In the genomic region with DNA sequence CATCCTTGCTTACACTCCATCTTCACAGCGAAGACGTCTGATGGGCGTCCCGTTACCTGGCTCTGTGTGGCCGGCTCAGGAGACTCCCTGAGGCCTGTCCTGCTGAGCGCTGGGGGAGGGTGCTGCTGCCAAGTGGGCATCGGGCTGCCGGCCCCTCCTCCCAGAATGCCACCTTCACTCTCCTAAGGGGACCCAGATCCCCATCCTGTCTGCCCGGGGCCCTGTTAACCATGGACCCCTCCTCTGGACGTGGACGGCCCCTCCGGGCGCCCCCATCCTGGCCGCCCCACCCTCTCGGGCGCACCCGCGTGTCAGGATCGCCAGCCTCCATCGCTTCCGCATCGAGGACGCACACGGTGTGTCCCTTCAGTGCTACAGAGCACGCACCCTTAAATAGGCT, we compare ENCODE assay signal across 20 cellular contexts. TPM values are rescaled to one million over a fixed set of nuclear protein-coding genes. Genes with fewer than 3 reads are reported as not detected.
DNase-seq lines count a peak whose midpoint lies in the region; ATAC-seq, FAIRE-seq and TF ChIP-seq lines count a peak whose summit lies in the region.
"Had no signal": no experiment of that assay in that cellular context is flagged by ENCODE, and none has a peak within 500 bp of the region (broad histone marks: within the 10 kb centered on the region; RNA-seq: fewer than 3 reads in every experiment).

No MANE protein-coding gene starts in this region.

- TF ChIP-seq POLR2A in K562 (conservative IDR thresholded peaks at IDR 0.05) (no peak), spleen (IDR thresholded peaks at IDR 0.05) (no peak)

- 93% methylated on average over 25 of the region's 25 CpGs for WGBS in right cardiac atrium
- WGBS in K562 (ENCODE audit: insufficient coverage, low coverage, missing lambda C conversion rate): 16% methylated on average over 17 of the region's 25 CpGs
- WGBS in spleen, 5 donors: 91 to 97% (median 94%) methylated on average over 25 of the region's 25 CpGs

- TF ChIP-seq CTCF in K562 (IDR thresholded peaks at IDR 0.05 in 2 of 3, conservative IDR thresholded peaks at IDR 0.05 in 1 of 3; ENCODE audit: insufficient read depth in 2 of 3, low read depth in 1 of 3, low read length in 3 of 3): no peak
- TF ChIP-seq CTCF in mucosa of descending colon (IDR thresholded peaks at IDR 0.05): no peak
- no peak for TF ChIP-seq CTCF in spleen (IDR thresholded peaks at IDR 0.05 in 8 of 11, conservative IDR thresholded peaks at IDR 0.05 in 3 of 11)

- no peaks in the 10 kb centered on the region for H3K36me3 ChIP-seq in K562 (ENCODE audit: control insufficient read depth, insufficient read depth, low read length)
- H3K36me3 ChIP-seq in mucosa of descending colon (ENCODE audit: low read depth): no peaks in the 10 kb centered on the region
- no peaks in the 10 kb centered on the region for H3K36me3 ChIP-seq in spleen
- H3K36me3 ChIP-seq: BLaER1 had no signal

- 0 out of 2 replicates have a peak overlapping the region, but pooled peaks have one; percentile 24 for H2AFZ ChIP-seq in K562 (ENCODE audit: low read depth, low read length)
- H2AFZ ChIP-seq: GM23248 had no signal

- CTCF ChIA-PET in K562 (lab: Yijun Ruan, JAX; ENCODE audit: low intra/inter-chr PET ratio): interaction anchor here (0.7 kb wide), 1 partner anchor 20 kb away, joined by 3 read pairs; no protein-coding TSS in a partner anchor

- no peak for TF ChIP-seq EP300 in K562 (IDR thresholded peaks at IDR 0.05; ENCODE audit: low read length)

- DNase-seq in Right ventricle myocardium superior (peak; percentile 22), right cardiac atrium (no peak), K562 (ENCODE audit: extremely low read depth in 1 of 4, low spot score in 3 of 4) (no peak), mucosa of descending colon (peak in 2 of 3 donors; percentile 31 to 34), spleen (peak; percentile 40), NCI-H1105 treated with DMSO at 0.1 percent for 48 hours (lab: John Stamatoyannopoulos, UW) (no peak), NCI-H748 treated with DMSO at 0.1 percent for 48 hours (lab: John Stamatoyannopoulos, UW) (no peak), EL (no peak)
- DNase-seq: 8988T; AML-193; Caco-2; CD8-positive, alpha-beta memory T cell; GM23248 had no signal

- H3K9ac ChIP-seq in K562 (ENCODE audit: insufficient read depth in 1 of 2, low read depth in 2 of 2, low read length in 2 of 2): peak overlapping the region in 1 of 2 experiments; percentile 15; a peak in 1 of 4 replicates
- H3K9ac ChIP-seq: BLaER1, GM23248 had no signal

- TF ChIP-seq RAD21 in K562 (CRISPR knock-in tag; conservative IDR thresholded peaks at IDR 0.05 in 1 of 2, IDR thresholded peaks at IDR 0.05 in 1 of 2): no peak

- no peaks in the 10 kb centered on the region for H3K4me1 ChIP-seq in right cardiac atrium (ENCODE audit: control insufficient read depth, insufficient read depth, low read length)
- H3K4me1 ChIP-seq in K562 (replicated peaks in 1 of 2; ENCODE audit: control insufficient read depth in 2 of 2, insufficient read depth in 2 of 2, low read length in 2 of 2): peaks cover 0 to 5% of the 10 kb centered on the region in 2 experiments; a peak in 1 of 5 replicates
- no peaks in the 10 kb centered on the region for H3K4me1 ChIP-seq in mucosa of descending colon (ENCODE audit: low read depth)
- no peaks in the 10 kb centered on the region for H3K4me1 ChIP-seq in spleen
- H3K4me1 ChIP-seq: BLaER1 had no signal

- FAIRE-seq in K562 (lab: Jason Lieb, UNC): no peak
- FAIRE-seq: GM12878, GM18507, H54 had no signal

- H3K79me2 ChIP-seq in K562 (ENCODE audit: control insufficient read depth, insufficient read depth, low read length): no peaks in the 10 kb centered on the region

- no TSS peak for BruUV-seq in K562 (replicated peaks; lab: Mats Ljungman, UMichigan)

- H3K27ac ChIP-seq in right cardiac atrium (ENCODE audit: low read length) (no peak overlapping the region), K562 (ENCODE audit: extremely low read depth, low read depth, low read length) (no peak overlapping the region), spleen (no peak overlapping the region)
- H3K27ac ChIP-seq: BLaER1, GM23248, HL-60 had no signal

- POLR2A ChIA-PET in K562 (lab: Yijun Ruan, JAX): no interaction called here

- H3K4me3 ChIP-seq in right cardiac atrium (ENCODE audit: low read length): no peak overlapping the region
- H3K4me3 ChIP-seq in K562: no peak overlapping the region
- H3K4me3 ChIP-seq in mucosa of descending colon: no peak overlapping the region
- H3K4me3 ChIP-seq in spleen: no peak overlapping the region
- H3K4me3 ChIP-seq: BLaER1, GM12878, GM23248 had no signal

- no peaks in the 10 kb centered on the region for H4K20me1 ChIP-seq in K562 (replicated peaks; ENCODE audit: control insufficient read depth, insufficient read depth, low read length)
- H4K20me1 ChIP-seq: BLaER1 had no signal

- intact Hi-C loops in Right ventricle myocardium superior (cut with DNase I): no loop called here
- intact Hi-C loops in right cardiac atrium (cut with DNase I): no loop called here
- intact Hi-C loops in K562 (cut with micrococcal nuclease): no loop called here
- intact Hi-C loops in mucosa of descending colon (cut with DNase I, micrococcal nuclease): no loop called here
- intact Hi-C loops in spleen (cut with DNase I; ENCODE audit: low total_unique reads): no loop called here

- no peaks in the 10 kb centered on the region for H3K9me3 ChIP-seq in right cardiac atrium (ENCODE audit: control insufficient read depth, low read length)
- no peaks in the 10 kb centered on the region; the same call in 1 of the 2 replicates for H3K9me3 ChIP-seq in K562 (replicated peaks; ENCODE audit: control insufficient read depth, insufficient read depth, low read depth, low read length)
- H3K9me3 ChIP-seq in mucosa of descending colon: no peaks in the 10 kb centered on the region
- H3K9me3 ChIP-seq in spleen: peaks cover 0 to 4% (median 0%) of the 10 kb centered on the region in 8 donors
- H3K9me3 ChIP-seq: Caco-2 had no signal

- no peak for ATAC-seq in Right ventricle myocardium superior (ENCODE audit: poor library complexity)
- no peak for ATAC-seq in right cardiac atrium
- ATAC-seq in K562: peak; percentile 36; the same call in 2 of the 3 replicates
- no peak for ATAC-seq in mucosa of descending colon
- ATAC-seq: GM12878 had no signal

- H3K27me3 ChIP-seq in right cardiac atrium (ENCODE audit: control insufficient read depth, insufficient read depth) (no peaks in the 10 kb centered on the region), K562 (ENCODE audit: control insufficient read depth in 2 of 2, insufficient read depth in 2 of 2, low read length in 2 of 2) (peaks cover 38 to 53% of the 10 kb centered on the region in 2 experiments), spleen (replicated peaks in 1 of 7) (peaks cover 0 to 57% (median 0%) of the 10 kb centered on the region in 7 donors)
- H3K27me3 ChIP-seq: BLaER1 had no signal

- in situ Hi-C loops in K562 (cut with MboI): no loop called here

- H3K9me1 ChIP-seq in K562 (ENCODE audit: control insufficient read depth, insufficient read depth, low read length): no peaks in the 10 kb centered on the region

- peak overlapping the region; percentile 52 for H3K4me2 ChIP-seq in K562 (ENCODE audit: insufficient read depth, low read length)
- H3K4me2 ChIP-seq: BLaER1 had no signal

TF ChIP-seq in K562, 482 proteins besides CTCF, POLR2A, EP300 and RAD21:
- 0 out of 2 replicates have a peak, but pooled peaks have one; percentile 25 for TF ChIP-seq L3MBTL2 (IDR thresholded peaks at IDR 0.05)
- TF ChIP-seq ZNF79 (CRISPR knock-in tag; IDR thresholded peaks at IDR 0.05; ENCODE audit: low read depth): no peak

RNA-seq across cellular contexts. Expression of gene FOXL3, which starts 7.3 kb away (rescaled TPM):
- total RNA-seq in Right ventricle myocardium superior (not detected), right cardiac atrium (not detected), K562 (2014; rRNA removed) (not detected in 2 replicates), K562 (2014; rRNA removed; fragmentation: Illumina TruSeq; extraction: Trizol) (not detected in 2 replicates), K562 (2015; rRNA removed; fragmentation: Illumina TruSeq; extraction: Trizol) (not detected in 2 replicates), K562 (2021) (not detected in 2 replicates), mucosa of descending colon (under 1 TPM in 1 of 3 donors, not detected in 2; 0.43 TPM), spleen (not detected)
- polyA plus RNA-seq in right cardiac atrium (not detected), K562 (2011; rRNA removed) (not detected in 2 replicates), K562 (2014; fragmentation: Illumina TruSeq; extraction: Trizol) (not detected in 2 replicates), K562 (2014; fragmentation: Nextera tagmentation; extraction: Ambion mirVana) (not detected), K562 (2014; rRNA removed) (not detected in 2 replicates), spleen (not detected)
- total RNA-seq in K562 (2011; cell fraction: chromatin; rRNA removed; ENCODE audit: low replicate concordance): not detected in 2 replicates
- total RNA-seq in K562 (2011; cell fraction: nucleolus; rRNA removed): not detected in 2 replicates
- total RNA-seq in K562 (2011; cell fraction: nucleoplasm; rRNA removed): not detected in 2 replicates
- polyA plus RNA-seq in K562 (2011; cell fraction: cytosol; rRNA removed): not detected in 2 replicates
- polyA plus RNA-seq in K562 (2011; cell fraction: nucleus; rRNA removed): not detected in 2 replicates
- polyA plus RNA-seq in K562 (2012): not detected in 2 replicates
- not detected in 2 replicates for polyA minus RNA-seq in K562 (2011; rRNA and poly(A)+ RNA removed)
- not detected in 2 replicates for polyA minus RNA-seq in K562 (2011; cell fraction: cytosol; rRNA and poly(A)+ RNA removed)
- polyA minus RNA-seq in K562 (2011; cell fraction: nucleus; rRNA and poly(A)+ RNA removed): not detected in 2 replicates
- total RNA-seq: Caco-2; CD8-positive, alpha-beta memory T cell; Daoy; G401; GM12878; GM23248 had no signal
- polyA plus RNA-seq: CD8-positive, alpha-beta memory T cell; GM12878; GM23248 had no signal

Comparison
In these comparisons a context has a peak if more than half of its experiments do, and no peak if none do; other contexts are left out.
1. DNase-seq: peak in Right ventricle myocardium superior (single experiment), mucosa of descending colon (2 of 3) and spleen (single experiment); none in right cardiac atrium (0 of 3), K562 (0 of 4), NCI-H1105 treated with DMSO at 0.1 percent for 48 hours (single experiment), NCI-H748 treated with DMSO at 0.1 percent for 48 hours (single experiment) and EL (single experiment).